ENCODE assay signal across 27 cellular contexts in genomic region chr6:124490123-124490522, GRCh38.
DNase-seq lines count a peak whose midpoint lies in the region; ATAC-seq, FAIRE-seq and TF ChIP-seq lines count a peak whose summit lies in the region.
"Had no signal": no experiment of that assay in that cellular context is flagged by ENCODE, and none has a peak within 500 bp of the region (broad histone marks: within the 10 kb centered on the region; RNA-seq: fewer than 3 reads in every experiment).

No MANE protein-coding gene starts in this region.

- H3K36me3 ChIP-seq in kidney epithelial cell (ENCODE audit: control insufficient read depth, insufficient read depth, low read length) = no peaks in the 10 kb centered on the region
- H3K36me3 ChIP-seq: heart left ventricle, thoracic aorta, vagina had no signal

- no peaks in the 10 kb centered on the region; the same call in 1 of the 2 replicates for H3K9me3 Mint-ChIP-seq in HFFc6
- H3K9me3 Mint-ChIP-seq: H9; naive B cell; T-helper 1 cell treated with Interleukin-12 subunit alpha and Interleukin-12 subunit beta and Interleukin-4 antibody, amounts not matched to agents 30 μg/mL and 1 μg/mL, for 36 hours had no signal

- FAIRE-seq in HTR-8/SVneo (lab: Jason Lieb, UNC) = peak; percentile 4
- FAIRE-seq: GM12892 had no signal

- no peaks in the 10 kb centered on the region for H3K27me3 Mint-ChIP-seq in HFFc6 (ENCODE audit: insufficient read depth)
- H3K27me3 Mint-ChIP-seq: activated CD4-positive, alpha-beta T cell treated with anti-CD3 and anti-CD28 coated beads for 36 hours; activated naive CD8-positive, alpha-beta T cell treated with anti-CD3 and anti-CD28 coated beads, Interleukin-2, amount 50 U/mL, for 24 hours; IgD-negative memory B cell; memory B cell; naive B cell had no signal

- H3K36me3 Mint-ChIP-seq in HFFc6 (ENCODE audit: low read depth) = no peaks in the 10 kb centered on the region
- H3K36me3 Mint-ChIP-seq: IgD-negative memory B cell, memory B cell, naive B cell had no signal

- TF ChIP-seq CTCF in kidney epithelial cell (IDR thresholded peaks at IDR 0.05; ENCODE audit: insufficient read depth, low read length, poor library complexity, severe bottlenecking) (no peak), HFFc6 (IDR thresholded peaks at IDR 0.05) (no peak)

- H3K4me3 ChIP-seq in kidney epithelial cell (ENCODE audit: low read depth, low read length) = no peak overlapping the region
- H3K4me3 ChIP-seq: heart left ventricle, SK-N-MC, thoracic aorta, vagina had no signal

- H3K27me3 ChIP-seq in kidney epithelial cell (ENCODE audit: control insufficient read depth, insufficient read depth, low read length) = no peaks in the 10 kb centered on the region
- H3K27me3 ChIP-seq: heart left ventricle, vagina had no signal

- no peak overlapping the region for H3K4me3 Mint-ChIP-seq in HFFc6
- H3K4me3 Mint-ChIP-seq: activated CD4-positive, alpha-beta T cell treated with anti-CD3 and anti-CD28 coated beads for 36 hours; activated naive CD8-positive, alpha-beta T cell treated with anti-CD3 and anti-CD28 coated beads, Interleukin-2, amount 50 U/mL, for 24 hours; H9; IgD-negative memory B cell; memory B cell; naive B cell; T-helper 1 cell treated with Interleukin-12 subunit alpha and Interleukin-12 subunit beta and Interleukin-4 antibody, amounts not matched to agents 30 μg/mL and 1 μg/mL, for 36 hours had no signal

- ATAC-seq in GM18861 (IDR thresholded peaks at IDR 0.05; ENCODE audit: unreplicated experiment) = no peak
- ATAC-seq: activated CD4-positive, alpha-beta T cell treated with anti-CD3 and anti-CD28 coated beads for 36 hours; activated naive CD8-positive, alpha-beta T cell treated with anti-CD3 and anti-CD28 coated beads, Interleukin-2, amount 50 U/mL, for 24 hours; heart left ventricle; left colon; stimulated activated naive CD8-positive, alpha-beta T cell treated with anti-CD3 and anti-CD28 coated beads, Interleukin-15, Interleukin-2, amounts not matched to agents 100 U/mL and 50 U/mL, for 24 hours had no signal

- H3K4me1 Mint-ChIP-seq in HFFc6 (ENCODE audit: low read depth) = no peaks in the 10 kb centered on the region
- H3K4me1 Mint-ChIP-seq: activated CD4-positive, alpha-beta T cell treated with anti-CD3 and anti-CD28 coated beads for 36 hours; activated naive CD8-positive, alpha-beta T cell treated with anti-CD3 and anti-CD28 coated beads, Interleukin-2, amount 50 U/mL, for 24 hours; IgD-negative memory B cell; memory B cell; naive B cell had no signal

- no peak overlapping the region for H3K27ac Mint-ChIP-seq in HFFc6
- H3K27ac Mint-ChIP-seq: activated CD4-positive, alpha-beta T cell treated with anti-CD3 and anti-CD28 coated beads for 36 hours; activated naive CD8-positive, alpha-beta T cell treated with anti-CD3 and anti-CD28 coated beads, Interleukin-2, amount 50 U/mL, for 24 hours; H9; memory B cell; naive B cell; T-helper 1 cell treated with Interleukin-12 subunit alpha and Interleukin-12 subunit beta and Interleukin-4 antibody, amounts not matched to agents 30 μg/mL and 1 μg/mL, for 36 hours had no signal

- peak; percentile 69 for DNase-seq in A172 (ENCODE audit: low spot score)
- DNase-seq in HTR-8/SVneo (ENCODE audit: insufficient read length, low spot score) = peak; percentile 13
- DNase-seq in astrocyte of the hippocampus (ENCODE audit: low read depth, low spot score) = peak; percentile 69
- DNase-seq in kidney epithelial cell (ENCODE audit: low read depth) = peak; percentile 61
- no peak for DNase-seq in HK-2 (ENCODE audit: unreplicated experiment)
- no peak for DNase-seq in HFFc6
- DNase-seq in ecto neural progenitor cell (ENCODE audit: low spot score) = no peak
- DNase-seq: activated CD4-positive, alpha-beta T cell treated with anti-CD3 and anti-CD28 coated beads for 36 hours; activated CD8-positive, alpha-beta memory T cell treated with anti-CD3 and anti-CD28 coated beads for 24 hours; activated gamma-delta T cell; activated naive CD8-positive, alpha-beta T cell treated with anti-CD3 and anti-CD28 coated beads, Interleukin-2, amount 50 U/mL, for 24 hours; activated T-cell treated with anti-CD3 and anti-CD28 coated beads, Interleukin-2, amount 50 U/mL, for 1 hour; DMS79 treated with DMSO at 0.1 percent for 48 hours; H9; heart left ventricle; left colon; naive B cell; NCI-H526; stimulated activated naive CD8-positive, alpha-beta T cell treated with anti-CD3 and anti-CD28 coated beads, Interleukin-15, Interleukin-2, amounts not matched to agents 100 U/mL and 50 U/mL, for 24 hours had no signal

Comparison
In these comparisons a context has a peak if more than half of its experiments do, and no peak if none do; other contexts are left out.
1. DNase-seq: peak in A172 (single experiment), HTR-8/SVneo (single experiment), astrocyte of the hippocampus (single experiment) and kidney epithelial cell (single experiment); none in HK-2 (single experiment), HFFc6 (single experiment) and ecto neural progenitor cell (single experiment).